Comparison of ENCODE assay signal across 12 cellular contexts in genomic region chr21:18840239-18840638, GRCh38.
DNase-seq lines count a peak whose midpoint lies in the region; ATAC-seq and TF ChIP-seq lines count a peak whose summit lies in the region.
"Had no signal": no experiment of that assay in that cellular context is flagged by ENCODE, and none has a peak within 500 bp of the region (broad histone marks: within the 10 kb centered on the region; RNA-seq: fewer than 3 reads in every experiment).

No MANE protein-coding gene starts in this region.

- no peak overlapping the region for H3K14ac ChIP-seq in trophoblast cell (ENCODE audit: low read length)

- DNase-seq in NCI-H748 (lab: John Stamatoyannopoulos, UW; ENCODE audit: unreplicated experiment) (peak; percentile 29), NCI-H748 treated with DMSO at 0.1 percent for 48 hours (lab: John Stamatoyannopoulos, UW) (no peak), MV-4-11 (lab: John Stamatoyannopoulos, UW) (peak; percentile 9), astrocyte of the cerebellum (ENCODE audit: low read depth) (peak; percentile 4), trophoblast cell (peak in 1 of 2 donors; percentile 18)
- no peak for DNase-seq in T-helper 2 cell treated with Interferon-gamma antibody and Interleukin-4, amounts not matched to agents 5 μg/mL and 100 μg/mL, for 36 hours (ENCODE audit: low spot score)
- DNase-seq: immature natural killer cell, NCI-H2107 had no signal

- peak overlapping the region; percentile 37 for H2AFZ ChIP-seq in trophoblast cell (ENCODE audit: insufficient read depth, low read length, poor library complexity)

- no peak overlapping the region for H3K9ac ChIP-seq in trophoblast cell (ENCODE audit: low read length)

- no peak overlapping the region for H3K4me3 Mint-ChIP-seq in T-helper 2 cell treated with Interferon-gamma antibody and Interleukin-4, amounts not matched to agents 5 μg/mL and 100 μg/mL, for 36 hours
- H3K4me3 Mint-ChIP-seq: central memory CD8-positive, alpha-beta T cell; immature natural killer cell; stimulated activated naive CD8-positive, alpha-beta T cell treated with anti-CD3 and anti-CD28 coated beads, Interleukin-15, Interleukin-2, amounts not matched to agents 100 ng/mL and 50 ng/mL, for 24 hours had no signal

- H3K27me3 Mint-ChIP-seq in T-helper 2 cell treated with Interferon-gamma antibody and Interleukin-4, amounts not matched to agents 5 μg/mL and 100 μg/mL, for 36 hours (ENCODE audit: low read depth), result no peaks in the 10 kb centered on the region
- H3K27me3 Mint-ChIP-seq: central memory CD8-positive, alpha-beta T cell; stimulated activated naive CD8-positive, alpha-beta T cell treated with anti-CD3 and anti-CD28 coated beads, Interleukin-15, Interleukin-2, amounts not matched to agents 100 ng/mL and 50 ng/mL, for 24 hours had no signal

- no peaks in the 10 kb centered on the region for H3K27me3 ChIP-seq in trophoblast cell (ENCODE audit: insufficient read depth, low read length)

- H3K27ac Mint-ChIP-seq in T-helper 2 cell treated with Interferon-gamma antibody and Interleukin-4, amounts not matched to agents 5 μg/mL and 100 μg/mL, for 36 hours, result no peak overlapping the region
- H3K27ac Mint-ChIP-seq: immature natural killer cell; stimulated activated naive CD8-positive, alpha-beta T cell treated with anti-CD3 and anti-CD28 coated beads, Interleukin-15, Interleukin-2, amounts not matched to agents 100 ng/mL and 50 ng/mL, for 24 hours had no signal

- H4K12ac ChIP-seq in trophoblast cell (ENCODE audit: low read depth, low read length), result no peak overlapping the region

- peak; percentile 14 for TF ChIP-seq CTCF in astrocyte of the cerebellum (IDR thresholded peaks at IDR 0.05; ENCODE audit: low read depth, low read length, missing control alignments)

- no peak overlapping the region for H2BK120ac ChIP-seq in trophoblast cell (ENCODE audit: insufficient read depth, low read length, poor library complexity)

- WGBS in trophoblast cell (ENCODE audit: extremely low coverage, insufficient coverage, insufficient read length), result no CpG with 5 or more reads among the region's 1 CpG

- no peak overlapping the region for H3K18ac ChIP-seq in trophoblast cell (ENCODE audit: low read length)

- no peaks in the 10 kb centered on the region for H3K79me2 ChIP-seq in trophoblast cell (ENCODE audit: control insufficient read depth, insufficient read depth, low read length, poor library complexity)

- peak overlapping the region; percentile 48 for H4K8ac ChIP-seq in trophoblast cell (ENCODE audit: low read depth, low read length)

- H3K4me1 ChIP-seq in trophoblast cell (ENCODE audit: control insufficient read depth in 1 of 2, insufficient read depth in 2 of 2, low read length in 2 of 2), result no peaks in the 10 kb centered on the region

- no peaks in the 10 kb centered on the region for H3K36me3 ChIP-seq in trophoblast cell (ENCODE audit: control insufficient read depth in 1 of 2, insufficient read depth in 2 of 2, low read length in 2 of 2)

- H3K4me3 ChIP-seq in astrocyte of the cerebellum (ENCODE audit: low read depth, low read length) (no peak overlapping the region), trophoblast cell (ENCODE audit: low read depth, low read length) (no peak overlapping the region)

- no peak overlapping the region for H2AK5ac ChIP-seq in trophoblast cell (ENCODE audit: low read length)

- no peak overlapping the region for H3K23ac ChIP-seq in trophoblast cell (ENCODE audit: low read length)

- no peak overlapping the region for H3K4ac ChIP-seq in trophoblast cell (ENCODE audit: low read depth, low read length)

- no peak overlapping the region for H3K27ac ChIP-seq in trophoblast cell (ENCODE audit: low read depth, low read length)

- no peak overlapping the region for H4K91ac ChIP-seq in trophoblast cell (ENCODE audit: low read depth, low read length)

- H3K9me3 ChIP-seq in trophoblast cell (ENCODE audit: insufficient read depth, low read depth, low read length), result no peaks in the 10 kb centered on the region

- no peak overlapping the region for H2BK5ac ChIP-seq in trophoblast cell (ENCODE audit: low read depth, low read length, poor library complexity)

- H3K9me3 Mint-ChIP-seq in T-helper 2 cell treated with Interferon-gamma antibody and Interleukin-4, amounts not matched to agents 5 μg/mL and 100 μg/mL, for 36 hours, result peaks cover 54% of the 10 kb centered on the region

- no peak overlapping the region for H3K4me2 ChIP-seq in trophoblast cell (ENCODE audit: low read length)

- H2BK12ac ChIP-seq in trophoblast cell (ENCODE audit: low read length), result no peak overlapping the region

- H3K4me1 Mint-ChIP-seq in T-helper 2 cell treated with Interferon-gamma antibody and Interleukin-4, amounts not matched to agents 5 μg/mL and 100 μg/mL, for 36 hours (ENCODE audit: low read depth), result no peaks in the 10 kb centered on the region
- H3K4me1 Mint-ChIP-seq: central memory CD8-positive, alpha-beta T cell; immature natural killer cell had no signal

- no peak for ATAC-seq in HG02642 (IDR thresholded peaks at IDR 0.05; ENCODE audit: poor library complexity, unreplicated experiment)
- no peak for ATAC-seq in HG03571 (IDR thresholded peaks at IDR 0.05; ENCODE audit: unreplicated experiment)

- no peaks in the 10 kb centered on the region for H3K79me1 ChIP-seq in trophoblast cell (ENCODE audit: low read length)

- in situ Hi-C loops in astrocyte of the cerebellum (cut with HindIII; ENCODE audit: low sequenced_read_pairs), result no loop called here

- no peaks in the 10 kb centered on the region for H3K36me3 Mint-ChIP-seq in T-helper 2 cell treated with Interferon-gamma antibody and Interleukin-4, amounts not matched to agents 5 μg/mL and 100 μg/mL, for 36 hours (ENCODE audit: low read depth)

Comparison
In these comparisons a context has a peak if more than half of its experiments do, and no peak if none do; other contexts are left out.
1. DNase-seq: peak in NCI-H748 (single experiment), MV-4-11 (single experiment) and astrocyte of the cerebellum (single experiment); none in NCI-H748 treated with DMSO at 0.1 percent for 48 hours (single experiment) and T-helper 2 cell treated with Interferon-gamma antibody and Interleukin-4, amounts not matched to agents 5 μg/mL and 100 μg/mL, for 36 hours (single experiment).